Comparison of ENCODE assay signal across 9 cellular contexts in the genomic region with DNA sequence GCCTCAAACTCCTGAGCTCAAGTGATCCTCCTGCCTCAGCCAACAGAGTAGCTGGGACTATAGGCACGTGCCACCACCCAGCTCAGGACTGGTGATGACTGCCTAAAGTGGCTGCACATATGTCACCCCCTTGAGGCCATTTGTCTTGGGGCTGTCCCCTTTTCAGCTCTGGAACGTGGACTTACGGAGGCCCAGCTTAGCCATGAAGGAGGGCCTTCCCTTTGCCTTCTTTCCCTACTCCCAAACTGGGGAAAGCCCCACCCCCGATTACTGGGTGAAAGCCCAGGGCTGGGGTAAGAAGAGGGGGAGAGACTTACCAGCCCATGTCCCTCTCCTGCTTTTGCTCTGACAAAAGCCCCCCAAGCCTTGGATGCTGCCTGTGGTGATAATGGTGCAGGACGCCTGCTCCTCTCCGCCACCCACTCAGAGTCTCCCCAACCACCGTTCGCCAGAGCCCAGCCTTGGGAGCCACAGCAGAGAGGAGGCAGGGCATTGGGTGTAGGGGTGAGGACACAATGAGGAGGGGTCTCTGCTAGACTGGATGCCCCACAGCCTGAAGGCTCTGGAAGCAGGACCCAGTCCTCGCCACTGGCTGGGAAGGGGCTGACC. TPM values are rescaled to one million over a fixed set of nuclear protein-coding genes. Genes with fewer than 3 reads are reported as not detected.
DNase-seq lines count a peak whose midpoint lies in the region; ATAC-seq and TF ChIP-seq lines count a peak whose summit lies in the region.
"Had no signal": no experiment of that assay in that cellular context is flagged by ENCODE, and none has a peak within 500 bp of the region (broad histone marks: within the 10 kb centered on the region; RNA-seq: fewer than 3 reads in every experiment).

No MANE protein-coding gene starts in this region.

- no peaks in the 10 kb centered on the region for H3K36me3 ChIP-seq in RWPE2 (ENCODE audit: low read depth)

- H3K36me3 Mint-ChIP-seq in activated CD4-positive, alpha-beta T cell treated with anti-CD3 and anti-CD28 coated beads, Interleukin-2, amount 10 ng/mL, durations not matched to agents 24 days and 14 days (ENCODE audit: low read depth): peaks cover 20% of the 10 kb centered on the region

- H3K27ac Mint-ChIP-seq in activated CD4-positive, alpha-beta T cell treated with anti-CD3 and anti-CD28 coated beads, Interleukin-2, amount 10 ng/mL, durations not matched to agents 24 days and 14 days: peak overlapping the region; percentile 95

- TF ChIP-seq POLR2A in erythroblast (IDR thresholded peaks at IDR 0.05; ENCODE audit: low read length): no peak

- H3K9me3 Mint-ChIP-seq in activated CD4-positive, alpha-beta T cell treated with anti-CD3 and anti-CD28 coated beads, Interleukin-2, amount 10 ng/mL, durations not matched to agents 24 days and 14 days: no peaks in the 10 kb centered on the region

- peak; percentile 66 for DNase-seq in activated CD4-positive, alpha-beta T cell treated with anti-CD3 and anti-CD28 coated beads, Interleukin-2, amount 10 ng/mL, durations not matched to agents 24 days and 14 days
- no peak for DNase-seq in activated CD4-positive, alpha-beta T cell treated with anti-CD3 and anti-CD28 coated beads for 4 hours
- peak; percentile 37 for DNase-seq in RWPE2 (ENCODE audit: low spot score)
- peak; percentile 20 to 26 for DNase-seq in erythroblast (lab: John Stamatoyannopoulos, UW)
- peak; percentile 67 for DNase-seq in stimulated activated naive CD8-positive, alpha-beta T cell treated with anti-CD3 and anti-CD28 coated beads, Interleukin-15, Interleukin-2, amounts not matched to agents 100 U/mL and 50 U/mL, for 24 hours
- DNase-seq in AML-193 (lab: John Stamatoyannopoulos, UW): no peak

- no peak overlapping the region for H3K27ac ChIP-seq in RWPE2 (ENCODE audit: poor library complexity, severe bottlenecking)

- H3K27me3 Mint-ChIP-seq in activated CD4-positive, alpha-beta T cell treated with anti-CD3 and anti-CD28 coated beads, Interleukin-2, amount 10 ng/mL, durations not matched to agents 24 days and 14 days: no peaks in the 10 kb centered on the region

- no peak for TF ChIP-seq CTCF in RWPE2 (IDR thresholded peaks at IDR 0.05; ENCODE audit: poor library complexity, severe bottlenecking)

- no peaks in the 10 kb centered on the region for H3K4me1 ChIP-seq in RWPE2 (ENCODE audit: insufficient read depth, poor library complexity, severe bottlenecking)

- no peaks in the 10 kb centered on the region for H3K9me3 ChIP-seq in RWPE2 (ENCODE audit: severe bottlenecking)

- H3K27me3 ChIP-seq in RWPE2 (ENCODE audit: insufficient read depth, poor library complexity, severe bottlenecking): no peaks in the 10 kb centered on the region

- H3K4me1 Mint-ChIP-seq in activated CD4-positive, alpha-beta T cell treated with anti-CD3 and anti-CD28 coated beads, Interleukin-2, amount 10 ng/mL, durations not matched to agents 24 days and 14 days: peaks cover 54% of the 10 kb centered on the region

- peak overlapping the region; percentile 98 for H3K4me3 Mint-ChIP-seq in activated CD4-positive, alpha-beta T cell treated with anti-CD3 and anti-CD28 coated beads, Interleukin-2, amount 10 ng/mL, durations not matched to agents 24 days and 14 days

- intact Hi-C loops in activated CD4-positive, alpha-beta T cell treated with anti-CD3 and anti-CD28 coated beads, Interleukin-2, amount 10 ng/mL, durations not matched to agents 24 days and 14 days (cut with micrococcal nuclease): loop anchor here (5.0 kb wide), 2 partner anchors 175 to 380 kb away; no protein-coding TSS in a partner anchor

- H3K4me3 ChIP-seq in RWPE2 (ENCODE audit: severe bottlenecking): no peak overlapping the region

- ATAC-seq in RWPE2 (ENCODE audit: low read depth) (no peak), HG03521 (IDR thresholded peaks at IDR 0.05; ENCODE audit: unreplicated experiment) (no peak), HG02981 (IDR thresholded peaks at IDR 0.05; ENCODE audit: unreplicated experiment) (no peak)
- ATAC-seq in stimulated activated naive CD8-positive, alpha-beta T cell treated with anti-CD3 and anti-CD28 coated beads, Interleukin-15, Interleukin-2, amounts not matched to agents 100 U/mL and 50 U/mL, for 24 hours: no peak

RNA-seq across cellular contexts. Expression of gene DUSP2, which starts 2.5 kb away (rescaled TPM):
- 436 and 445 TPM in 2 replicates for total RNA-seq in activated CD4-positive, alpha-beta T cell treated with anti-CD3 and anti-CD28 coated beads, Interleukin-2, amount 10 ng/mL, durations not matched to agents 24 days and 14 days

RNA-seq across cellular contexts. Expression of gene ASTL, which starts 9.4 kb away (rescaled TPM):
- 2.4 and 3.4 TPM in 2 replicates for total RNA-seq in activated CD4-positive, alpha-beta T cell treated with anti-CD3 and anti-CD28 coated beads, Interleukin-2, amount 10 ng/mL, durations not matched to agents 24 days and 14 days
- total RNA-seq: PC-3 had no signal

RNA-seq across cellular contexts. Expression of gene ADRA2B, which starts 31.3 kb away (rescaled TPM):
- total RNA-seq in activated CD4-positive, alpha-beta T cell treated with anti-CD3 and anti-CD28 coated beads, Interleukin-2, amount 10 ng/mL, durations not matched to agents 24 days and 14 days: 0.21 TPM in 2 replicates
- total RNA-seq: PC-3 had no signal

Comparison
In these comparisons a context has a peak if more than half of its experiments do, and no peak if none do; other contexts are left out.
1. DNase-seq: peak in activated CD4-positive, alpha-beta T cell treated with anti-CD3 and anti-CD28 coated beads, Interleukin-2, amount 10 ng/mL, durations not matched to agents 24 days and 14 days (single experiment), RWPE2 (single experiment), erythroblast (2 of 2) and stimulated activated naive CD8-positive, alpha-beta T cell treated with anti-CD3 and anti-CD28 coated beads, Interleukin-15, Interleukin-2, amounts not matched to agents 100 U/mL and 50 U/mL, for 24 hours (single experiment); none in activated CD4-positive, alpha-beta T cell treated with anti-CD3 and anti-CD28 coated beads for 4 hours (0 of 2) and AML-193 (0 of 2).